10 cellular contexts compared by ENCODE assay signal in genomic region chr2:62344472-62344871, GRCh38.
DNase-seq lines count a peak whose midpoint lies in the region; ATAC-seq, FAIRE-seq and TF ChIP-seq lines count a peak whose summit lies in the region.
"Had no signal": no experiment of that assay in that cellular context is flagged by ENCODE, and none has a peak within 500 bp of the region (broad histone marks: within the 10 kb centered on the region; RNA-seq: fewer than 3 reads in every experiment).

No MANE protein-coding gene starts in this region.

- intact Hi-C loops in GM12878 (cut with micrococcal nuclease; ENCODE audit: unreplicated experiment) = loop anchor here (1.0 to 10.0 kb wide), 4 partner anchors 67 to 350 kb away; no protein-coding TSS in a partner anchor
- intact Hi-C loops in CD14-positive monocyte (cut with micrococcal nuclease) = no loop called here
- intact Hi-C loops in CD8-positive, alpha-beta T cell (cut with DNase I, micrococcal nuclease) = no loop called here

- peaks cover 2% of the 10 kb centered on the region; the same call in 2 of the 3 replicates for H3K9me3 ChIP-seq in GM12878 (replicated peaks; ENCODE audit: control insufficient read depth, insufficient read depth, low read length)
- no peaks in the 10 kb centered on the region for H3K9me3 ChIP-seq in CD8-positive, alpha-beta T cell (ENCODE audit: low read length)
- no peaks in the 10 kb centered on the region for H3K9me3 ChIP-seq in suprapubic skin

- H4K20me1 ChIP-seq in GM12878 (ENCODE audit: control insufficient read depth, insufficient read depth) = no peaks in the 10 kb centered on the region

- peak; percentile 38 for DNase-seq in GM10248 (ENCODE audit: extremely low spot score)
- DNase-seq in GM12878 (ENCODE audit: low read depth, low spot score) = peak; percentile 93
- DNase-seq in CD14-positive monocyte (ENCODE audit: low spot score) = no peak
- no peak for DNase-seq in CD8-positive, alpha-beta T cell
- DNase-seq in suprapubic skin (ENCODE audit: low spot score in 2 of 2) = no peak
- DNase-seq in brain microvascular endothelial cell = no peak
- DNase-seq: mesenchymal stem cell; stimulated activated CD4-positive, alpha-beta T cell treated with anti-CD3 and anti-CD28 coated beads, Interleukin-4, amount 100 ng/mL, for 1 hour had no signal

- H3K27me3 ChIP-seq in GM12878 (replicated peaks in 1 of 2; ENCODE audit: control insufficient read depth in 2 of 2, insufficient read depth in 2 of 2, low read length in 1 of 2) = no peaks in the 10 kb centered on the region
- H3K27me3 ChIP-seq in CD8-positive, alpha-beta T cell (ENCODE audit: insufficient read depth, low read length) = no peaks in the 10 kb centered on the region
- H3K27me3 ChIP-seq in suprapubic skin = no peaks in the 10 kb centered on the region
- no peaks in the 10 kb centered on the region for H3K27me3 ChIP-seq in brain microvascular endothelial cell (replicated peaks)

- H3K9me3 Mint-ChIP-seq in CD14-positive monocyte = peaks cover 0 to 2% (median 0%) of the 10 kb centered on the region in 7 donors
- no peaks in the 10 kb centered on the region for H3K9me3 Mint-ChIP-seq in CD8-positive, alpha-beta T cell

- no peaks in the 10 kb centered on the region for H3K27me3 Mint-ChIP-seq in CD14-positive monocyte (ENCODE audit: low read depth in 3 of 3)
- no peaks in the 10 kb centered on the region for H3K27me3 Mint-ChIP-seq in CD8-positive, alpha-beta T cell (ENCODE audit: low read depth)

- peak in 1 of 2 experiments; percentile 48; a peak in 2 of 4 replicates for TF ChIP-seq EP300 in GM12878 (IDR thresholded peaks at IDR 0.05; ENCODE audit: borderline replicate concordance in 1 of 2, control insufficient read depth in 1 of 2, low read depth in 2 of 2, low read length in 2 of 2)
- no peak for TF ChIP-seq EP300 in suprapubic skin (IDR thresholded peaks at IDR 0.05)

- TF ChIP-seq POLR2A in GM12878 (IDR thresholded peaks at IDR 0.05; ENCODE audit: low read depth, low read length) (no peak), suprapubic skin (IDR thresholded peaks at IDR 0.05) (no peak)

- H3K9ac ChIP-seq in GM12878 (ENCODE audit: control insufficient read depth, insufficient read depth, low read length) = no peak overlapping the region

- FAIRE-seq in GM12878 (lab: Jason Lieb, UNC) = peak; percentile 7

- no peak overlapping the region for H2AFZ ChIP-seq in GM12878 (ENCODE audit: control insufficient read depth, low read depth, low read length)

- SMC1A ChIA-PET in GM12878 (lab: Charles Lee; ENCODE audit: uncharacterized antibody, unreplicated experiment) = interaction anchor here (0.6 kb wide), 1 partner anchor 283 kb away, joined by 4 read pairs; no protein-coding TSS in a partner anchor

- H3K36me3 ChIP-seq in GM12878 (ENCODE audit: control insufficient read depth in 2 of 2, insufficient read depth in 2 of 2, low read length in 1 of 2) (no peaks in the 10 kb centered on the region), suprapubic skin (no peaks in the 10 kb centered on the region), brain microvascular endothelial cell (replicated peaks) (no peaks in the 10 kb centered on the region)
- no peaks in the 10 kb centered on the region for H3K36me3 ChIP-seq in CD8-positive, alpha-beta T cell (ENCODE audit: insufficient read depth, low read length)

- H3K4me3 ChIP-seq in GM12878 (no peak overlapping the region), suprapubic skin (no peak overlapping the region), brain microvascular endothelial cell (ENCODE audit: low read depth, low read length) (no peak overlapping the region)
- no peak overlapping the region for H3K4me3 ChIP-seq in CD8-positive, alpha-beta T cell (ENCODE audit: low read depth, low read length)

- H3K79me2 ChIP-seq in GM12878 (ENCODE audit: control insufficient read depth, insufficient read depth, low read length) = no peaks in the 10 kb centered on the region

- no peaks in the 10 kb centered on the region for H3K36me3 Mint-ChIP-seq in CD14-positive monocyte
- no peaks in the 10 kb centered on the region for H3K36me3 Mint-ChIP-seq in CD8-positive, alpha-beta T cell

- H3K27ac ChIP-seq in GM12878 (ENCODE audit: control insufficient read depth, insufficient read depth) (peak overlapping the region; percentile 71), suprapubic skin (no peak overlapping the region), brain microvascular endothelial cell (no peak overlapping the region)
- no peak overlapping the region for H3K27ac ChIP-seq in CD8-positive, alpha-beta T cell (ENCODE audit: low read depth, low read length)

- no TSS peak for BruUV-seq in GM12878 (replicated peaks; lab: Mats Ljungman, UMichigan)

- H3K4me3 Mint-ChIP-seq in CD14-positive monocyte = no peak overlapping the region
- no peak overlapping the region for H3K4me3 Mint-ChIP-seq in CD8-positive, alpha-beta T cell

- H3K4me2 ChIP-seq in GM12878 (ENCODE audit: control insufficient read depth, insufficient read depth) = 0 out of 2 replicates have a peak overlapping the region, but pooled peaks have one; percentile 17

- no peaks in the 10 kb centered on the region for H3K4me1 Mint-ChIP-seq in CD14-positive monocyte
- no peaks in the 10 kb centered on the region for H3K4me1 Mint-ChIP-seq in CD8-positive, alpha-beta T cell (ENCODE audit: low read depth)

- CTCF ChIA-PET in GM10248 (lab: Yijun Ruan, JAX) = interaction anchor here (1.0 kb wide), 1 partner anchor 42 kb away, joined by 3 read pairs; no protein-coding TSS in a partner anchor
- CTCF ChIA-PET in GM12878 (lab: Yijun Ruan, JAX) = interaction anchor here (1.0 kb wide), 1 partner anchor 351 kb away, joined by 3 read pairs; no protein-coding TSS in a partner anchor
- CTCF ChIA-PET in CD8-positive, alpha-beta T cell (lab: Charles Lee) = no interaction called here

- peak; percentile 69 for ATAC-seq in GM19351 (IDR thresholded peaks at IDR 0.05; ENCODE audit: unreplicated experiment)
- peak; percentile 48 for ATAC-seq in HG03108 (IDR thresholded peaks at IDR 0.05; ENCODE audit: unreplicated experiment)
- ATAC-seq in GM12878 = peak; percentile 82
- ATAC-seq in CD8-positive, alpha-beta T cell = no peak

- RAD21 ChIA-PET in GM12878 (lab: Charles Lee; ENCODE audit: unreplicated experiment) = interaction anchor here (0.6 to 0.8 kb wide), 2 partner anchors 39 to 283 kb away, joined by 3 read pairs; no protein-coding TSS in a partner anchor

- TF ChIP-seq RAD21 in GM12878 (IDR thresholded peaks at IDR 0.05; ENCODE audit: insufficient read depth, low read depth, low read length) = no peak

- TF ChIP-seq CTCF in GM10248 (IDR thresholded peaks at IDR 0.05; ENCODE audit: control extremely low read depth, extremely low read depth, low read depth, missing control alignments) = no peak
- TF ChIP-seq CTCF in GM12878 (IDR thresholded peaks at IDR 0.05 in 2 of 3, conservative IDR thresholded peaks at IDR 0.05 in 1 of 3; ENCODE audit: control insufficient read depth in 2 of 3, extremely low read depth in 1 of 3, insufficient read depth in 1 of 3, low read depth in 3 of 3, low read length in 3 of 3) = no peak
- TF ChIP-seq CTCF in CD14-positive monocyte (IDR thresholded peaks at IDR 0.05) = no peak
- no peak for TF ChIP-seq CTCF in CD8-positive, alpha-beta T cell (IDR thresholded peaks at IDR 0.05)
- no peak for TF ChIP-seq CTCF in suprapubic skin (IDR thresholded peaks at IDR 0.05)
- TF ChIP-seq CTCF in brain microvascular endothelial cell (IDR thresholded peaks at IDR 0.05; ENCODE audit: low read depth, low read length, missing control alignments) = no peak

- H3K27ac Mint-ChIP-seq in CD14-positive monocyte = no peak overlapping the region
- no peak overlapping the region for H3K27ac Mint-ChIP-seq in CD8-positive, alpha-beta T cell

- 4% methylated on average over 5 of the region's 5 CpGs for WGBS in GM12878 (ENCODE audit: insufficient coverage, insufficient replicate concordance, low lambda C conversion rate, missing lambda C conversion rate)
- WGBS in suprapubic skin = 80% methylated on average over 5 of the region's 5 CpGs

- H3K4me1 ChIP-seq in GM12878 (ENCODE audit: control insufficient read depth, insufficient read depth, low read length) (peaks cover 69% of the 10 kb centered on the region), suprapubic skin (peaks cover 4% of the 10 kb centered on the region)
- no peaks in the 10 kb centered on the region for H3K4me1 ChIP-seq in CD8-positive, alpha-beta T cell (ENCODE audit: insufficient read depth, low read length)

- POLR2A ChIA-PET in GM10248 (lab: Yijun Ruan, JAX) = no interaction called here
- POLR2A ChIA-PET in GM12878 (lab: Charles Lee) = interaction anchor here (1.0 to 1.2 kb wide), 2 partner anchors 10 to 41 kb away, joined by 3 to 4 read pairs; no protein-coding TSS in a partner anchor
- POLR2A ChIA-PET in CD8-positive, alpha-beta T cell (lab: Charles Lee) = no interaction called here

- in situ Hi-C loops in GM12878 (cut with MboI) = no loop called here
- in situ Hi-C loops in brain microvascular endothelial cell (cut with HindIII; ENCODE audit: low pct_ligation_motif_present, low sequenced_read_pairs) = no loop called here

TF ChIP-seq in GM12878, 131 proteins besides CTCF, POLR2A, EP300 and RAD21 (continues in another document):
- TF ChIP-seq NFIC (IDR thresholded peaks at IDR 0.05; ENCODE audit: low read depth, low read length) (0 out of 2 replicates have a peak, but pooled peaks have one; percentile 52), FOXM1 (IDR thresholded peaks at IDR 0.05; ENCODE audit: low read depth, low read length) (peak; percentile 57; the same call in 1 of the 2 replicates), TCF12 (IDR thresholded peaks at IDR 0.05; ENCODE audit: low read depth, low read length) (0 out of 2 replicates have a peak, but pooled peaks have one; percentile 15), ZNF24 (IDR thresholded peaks at IDR 0.05) (0 out of 2 replicates have a peak, but pooled peaks have one; percentile 15), ZNF622 (IDR thresholded peaks at IDR 0.05) (no peak), BCL11A (IDR thresholded peaks at IDR 0.05; ENCODE audit: low read depth, low read length) (peak; percentile 91), JUNB (IDR thresholded peaks at IDR 0.05) (peak; percentile 87), DPF2 (IDR thresholded peaks at IDR 0.05) (peak; percentile 55), RCOR1 (conservative IDR thresholded peaks at IDR 0.05; ENCODE audit: low read depth, low read length) (no peak), ATF2 (IDR thresholded peaks at IDR 0.05; ENCODE audit: low read length) (peak; percentile 72; the same call in 1 of the 2 replicates), CREB1 (IDR thresholded peaks at IDR 0.05; ENCODE audit: low read depth) (peak; percentile 84)

Comparison
In these comparisons a context has a peak if more than half of its experiments do, and no peak if none do; other contexts are left out.
1. DNase-seq: peak in GM10248 (single experiment) and GM12878 (single experiment); none in CD14-positive monocyte (single experiment), CD8-positive, alpha-beta T cell (0 of 7), suprapubic skin (0 of 2) and brain microvascular endothelial cell (single experiment).